ENCODE assay signal across 20 cellular contexts in the genomic region with DNA sequence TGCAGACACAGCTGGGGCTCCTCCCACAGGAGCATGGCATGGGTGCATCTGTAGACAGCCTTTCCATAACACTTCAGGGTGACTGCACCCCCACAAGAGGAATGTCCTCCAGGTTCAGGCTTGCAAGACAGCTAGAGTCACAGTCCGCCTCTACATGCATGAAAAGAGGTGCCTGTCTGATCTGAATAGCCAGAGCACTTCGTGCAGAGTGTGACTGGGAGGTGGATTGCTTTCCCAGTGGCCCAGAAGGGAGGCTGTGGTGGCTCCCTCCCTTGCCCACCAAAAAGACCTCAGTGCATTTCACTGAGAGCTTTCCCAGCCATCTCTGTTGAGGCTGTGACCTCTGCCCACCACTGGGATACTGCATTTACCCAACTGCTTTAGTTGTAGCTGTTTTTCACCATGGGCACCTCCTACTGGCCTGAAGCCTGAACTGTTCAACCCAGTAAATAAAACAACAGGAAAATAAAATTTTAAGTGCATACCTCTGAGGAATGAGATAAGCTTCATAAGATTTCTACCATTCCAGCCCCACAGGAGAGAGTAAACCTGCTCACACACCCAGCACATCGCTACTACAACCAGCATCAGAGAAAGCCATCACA. TPM values are rescaled to one million over a fixed set of nuclear protein-coding genes. Genes with fewer than 3 reads are reported as not detected.
DNase-seq lines count a peak whose midpoint lies in the region; ATAC-seq and TF ChIP-seq lines count a peak whose summit lies in the region.
"Had no signal": no experiment of that assay in that cellular context is flagged by ENCODE, and none has a peak within 500 bp of the region (broad histone marks: within the 10 kb centered on the region; RNA-seq: fewer than 3 reads in every experiment).

No MANE protein-coding gene starts in this region.

- no peak overlapping the region for H3K18ac ChIP-seq in mesendoderm (ENCODE audit: low read length)

- H2BK15ac ChIP-seq in mesendoderm (replicated peaks; ENCODE audit: low read depth), result no peak overlapping the region

- TF ChIP-seq CTCF in DND-41 (IDR thresholded peaks at IDR 0.05; ENCODE audit: borderline replicate concordance, extremely low read depth, low read length, poor library complexity, severe bottlenecking) (peak; percentile 37), KMS-11 (conservative IDR thresholded peaks at IDR 0.05; ENCODE audit: low read depth, low read length) (peak; percentile 41; the same call in 1 of the 2 replicates), brain microvascular endothelial cell (IDR thresholded peaks at IDR 0.05; ENCODE audit: low read depth, low read length, missing control alignments) (peak; percentile 25)

- H3K4me2 ChIP-seq in DND-41 (ENCODE audit: insufficient read depth, low read length), result no peak overlapping the region
- H3K4me2 ChIP-seq in KMS-11, result peak overlapping the region; percentile 49
- no peak overlapping the region for H3K4me2 ChIP-seq in mesendoderm (ENCODE audit: low read length)
- H3K4me2 ChIP-seq: SK-N-SH had no signal

- no peak overlapping the region for H3K23ac ChIP-seq in mesendoderm (ENCODE audit: low read length)

- peaks cover 12% of the 10 kb centered on the region for H3K79me1 ChIP-seq in mesendoderm (ENCODE audit: low read length)

- H4K8ac ChIP-seq in mesendoderm (ENCODE audit: low read depth, low read length), result no peak overlapping the region

- H2AFZ ChIP-seq in DND-41 (ENCODE audit: low read depth, low read length) (no peak overlapping the region), KMS-11 (ENCODE audit: low read depth) (no peak overlapping the region)

- H3K56ac ChIP-seq in mesendoderm (ENCODE audit: low read length), result no peak overlapping the region

- H4K20me1 ChIP-seq in DND-41 (ENCODE audit: insufficient read depth, low read length) (peaks cover 18% of the 10 kb centered on the region), KMS-11 (ENCODE audit: insufficient read depth) (no peaks in the 10 kb centered on the region)

- ATAC-seq in DND-41 (ENCODE audit: insufficient read depth, low read depth) (no peak), GM19035 (IDR thresholded peaks at IDR 0.05; ENCODE audit: unreplicated experiment) (no peak), GM21360 (IDR thresholded peaks at IDR 0.05; ENCODE audit: unreplicated experiment) (no peak)
- ATAC-seq: stimulated activated naive B cell treated with anti-CD40 and anti-IgM and Interleukin-4, amounts not matched to agents 10 μg/mL and 1 μg/mL and 100 μg/mL, for 72 hours had no signal

- peaks cover 87% of the 10 kb centered on the region for H3K79me2 ChIP-seq in DND-41 (ENCODE audit: insufficient read depth, low read length)
- H3K79me2 ChIP-seq in KMS-11 (ENCODE audit: insufficient read depth, low read depth), result peaks cover 33% of the 10 kb centered on the region
- peaks cover 3% of the 10 kb centered on the region for H3K79me2 ChIP-seq in mesendoderm (ENCODE audit: control insufficient read depth, insufficient read depth, low read length)

- H3K4me3 ChIP-seq in DND-41 (ENCODE audit: low read depth in 1 of 2, low read length in 2 of 2) (no peak overlapping the region), KMS-11 (IDR thresholded peaks at IDR 0.05; ENCODE audit: insufficient read depth, low read depth, low read length) (no peak overlapping the region), brain microvascular endothelial cell (ENCODE audit: low read depth, low read length) (no peak overlapping the region), mesendoderm (ENCODE audit: low read length) (no peak overlapping the region)
- H3K4me3 ChIP-seq: dorsolateral prefrontal cortex, thyroid gland had no signal

- H3K9ac ChIP-seq in DND-41 (ENCODE audit: low read depth, low read length), result no peak overlapping the region
- no peak overlapping the region for H3K9ac ChIP-seq in KMS-11
- H3K9ac ChIP-seq in mesendoderm (ENCODE audit: low read length), result no peak overlapping the region
- H3K9ac ChIP-seq: SK-N-SH had no signal

- H3K4ac ChIP-seq in mesendoderm (ENCODE audit: low read depth, low read length), result no peak overlapping the region

- no peak overlapping the region for H2AK5ac ChIP-seq in mesendoderm (ENCODE audit: low read length)

- no peak for DNase-seq in DND-41
- no peak for DNase-seq in brain microvascular endothelial cell
- DNase-seq in mesendoderm, result peak; percentile 50
- no peak for DNase-seq in T1000 (lab: John Stamatoyannopoulos, UW)
- no peak for DNase-seq in stimulated activated CD4-positive, alpha-beta T cell treated with anti-CD3 and anti-CD28 coated beads, Interleukin-12 subunit alpha, Interleukin-12 subunit beta, amount 100 ng/mL, for 4 hours
- DNase-seq: activated naive CD4-positive, alpha-beta T cell treated with anti-CD3 and anti-CD28 coated beads, Interleukin-2, amount 10 ng/mL, durations not matched to agents 7 days and 5 days; dorsolateral prefrontal cortex; kidney; NCI-H1048; NCI-H2081 treated with DMSO at 0.1 percent for 48 hours; NCI-H526; nephron progenitor cell; SK-N-SH; stimulated activated CD4-positive, alpha-beta T cell treated with anti-CD3 and anti-CD28 coated beads, Interleukin-15, amount 100 ng/mL, for 24 hours; stimulated activated naive B cell treated with anti-CD40 and anti-IgM and Interleukin-4, amounts not matched to agents 10 μg/mL and 1 μg/mL and 100 μg/mL, for 72 hours; thyroid gland had no signal

- H2BK5ac ChIP-seq in mesendoderm (ENCODE audit: low read length), result no peak overlapping the region

- H4K5ac ChIP-seq in mesendoderm (ENCODE audit: low read length), result no peak overlapping the region

- H3K4me1 ChIP-seq in DND-41 (ENCODE audit: insufficient read depth, low read length) (peaks cover 57% of the 10 kb centered on the region), KMS-11 (ENCODE audit: low read depth, poor library complexity, severe bottlenecking) (peaks cover 79% of the 10 kb centered on the region), mesendoderm (ENCODE audit: control insufficient read depth, low read depth, low read length) (no peaks in the 10 kb centered on the region)
- H3K4me1 ChIP-seq: thyroid gland had no signal

- no peak overlapping the region for H2BK120ac ChIP-seq in mesendoderm (ENCODE audit: low read depth, low read length)

- H3K27ac ChIP-seq in DND-41 (ENCODE audit: low read length) (peak overlapping the region; percentile 48), KMS-11 (peak overlapping the region; percentile 52; the same call in 1 of the 2 replicates), brain microvascular endothelial cell (no peak overlapping the region), mesendoderm (ENCODE audit: low read depth, low read length) (no peak overlapping the region)
- H3K27ac ChIP-seq: dorsolateral prefrontal cortex, thyroid gland had no signal

- in situ Hi-C loops in brain microvascular endothelial cell (cut with HindIII; ENCODE audit: low pct_ligation_motif_present, low sequenced_read_pairs), result no loop called here

- no peaks in the 10 kb centered on the region for H3K9me3 ChIP-seq in DND-41 (ENCODE audit: insufficient read depth, low read length, severe bottlenecking)
- H3K9me3 ChIP-seq: SK-N-SH, thyroid gland had no signal

- H3K27me3 ChIP-seq in DND-41 (ENCODE audit: insufficient read depth, low read length, poor library complexity) (no peaks in the 10 kb centered on the region), KMS-11 (ENCODE audit: insufficient read depth, low read depth) (no peaks in the 10 kb centered on the region), brain microvascular endothelial cell (replicated peaks) (no peaks in the 10 kb centered on the region), mesendoderm (ENCODE audit: insufficient read depth, low read length, poor library complexity) (no peaks in the 10 kb centered on the region)
- H3K27me3 ChIP-seq: dorsolateral prefrontal cortex, thyroid gland had no signal

- WGBS in mesendoderm (ENCODE audit: extremely low coverage, insufficient coverage, low lambda C conversion rate), result no CpG with 5 or more reads among the region's 3 CpGs

- H3K36me3 ChIP-seq in DND-41 (ENCODE audit: insufficient read depth, low read length), result peaks cover 52% of the 10 kb centered on the region
- no peaks in the 10 kb centered on the region for H3K36me3 ChIP-seq in KMS-11 (ENCODE audit: insufficient read depth)
- no peaks in the 10 kb centered on the region for H3K36me3 ChIP-seq in brain microvascular endothelial cell (replicated peaks)
- H3K36me3 ChIP-seq in mesendoderm (ENCODE audit: control insufficient read depth, insufficient read depth, low read length), result no peaks in the 10 kb centered on the region
- H3K36me3 ChIP-seq: thyroid gland had no signal

RNA-seq across cellular contexts. Expression of a gene that starts 14.1 kb away (rescaled TPM):
- polyA plus RNA-seq in mesendoderm (2013, experiment 1 of 2), result 5.2 TPM
- polyA plus RNA-seq in mesendoderm (2013, experiment 2 of 2), result 5.5 TPM

RNA-seq across cellular contexts. Expression of a gene that starts 27.9 kb away (rescaled TPM):
- polyA plus RNA-seq in mesendoderm (2013, experiment 1 of 2), result not detected
- polyA plus RNA-seq in mesendoderm (2013, experiment 2 of 2), result not detected
- polyA plus RNA-seq: BJ, SK-N-SH had no signal

Comparison
In these comparisons a context has a peak if more than half of its experiments do, and no peak if none do; other contexts are left out.
1. H3K27ac ChIP-seq: peak in DND-41 (single experiment) and KMS-11 (single experiment); none in brain microvascular endothelial cell (single experiment) and mesendoderm (single experiment).
2. Peak in every context shown above with its lines, with median percentiles within 50 percentile points of each other: CTCF ChIP-seq.